ENCODE assay signal across 12 cellular contexts in genomic region chr21:38788275-38788911, GRCh38. TPM values are rescaled to one million over a fixed set of nuclear protein-coding genes. Genes with fewer than 3 reads are reported as not detected.
DNase-seq lines count a peak whose midpoint lies in the region; FAIRE-seq and TF ChIP-seq lines count a peak whose summit lies in the region.
"Had no signal": no experiment of that assay in that cellular context is flagged by ENCODE, and none has a peak within 500 bp of the region (broad histone marks: within the 10 kb centered on the region; RNA-seq: fewer than 3 reads in every experiment).

No MANE protein-coding gene starts in this region.

- peaks cover 2% of the 10 kb centered on the region for H3K9me3 Mint-ChIP-seq in astrocyte (ENCODE audit: unreplicated experiment)

- H3K27me3 Mint-ChIP-seq in astrocyte (ENCODE audit: low read depth, unreplicated experiment), result no peaks in the 10 kb centered on the region

- H4K20me1 ChIP-seq in astrocyte (ENCODE audit: insufficient read depth, low read length), result no peaks in the 10 kb centered on the region

- H3K27me3 ChIP-seq in astrocyte (ENCODE audit: insufficient read depth, low read length), result no peaks in the 10 kb centered on the region
- H3K27me3 ChIP-seq in transverse colon, result no peaks in the 10 kb centered on the region
- no peaks in the 10 kb centered on the region for H3K27me3 ChIP-seq in sigmoid colon
- H3K27me3 ChIP-seq: neutrophil had no signal

- peaks cover 16% of the 10 kb centered on the region for H3K4me1 Mint-ChIP-seq in astrocyte (ENCODE audit: low read depth, unreplicated experiment)

- no peak for TF ChIP-seq CTCF in HEK293 (tag by site-specific recombination; IDR thresholded peaks at IDR 0.05)
- TF ChIP-seq CTCF in astrocyte (IDR thresholded peaks at IDR 0.05; ENCODE audit: insufficient read depth, low read depth, low read length), result no peak
- no peak for TF ChIP-seq CTCF in fibroblast of the aortic adventitia (IDR thresholded peaks at IDR 0.05; ENCODE audit: insufficient read depth, low read length)
- TF ChIP-seq CTCF in transverse colon (IDR thresholded peaks at IDR 0.05), result no peak
- no peak for TF ChIP-seq CTCF in sigmoid colon (IDR thresholded peaks at IDR 0.05)

- POLR2A ChIA-PET in HEK293 (lab: Yijun Ruan, JAX), result interaction anchor here (0.8 to 1.4 kb wide), 6 partner anchors 10 to 525 kb away, joined by 3 to 10 read pairs (median 4); partner anchors contain the start of genes BRWD1 and ETS2

- H3K36me3 ChIP-seq in HEK293 (ENCODE audit: control insufficient read depth in 2 of 2, insufficient read depth in 1 of 2, low read length in 2 of 2) (no peaks in the 10 kb centered on the region), astrocyte (ENCODE audit: insufficient read depth, low read length) (no peaks in the 10 kb centered on the region), transverse colon (no peaks in the 10 kb centered on the region), sigmoid colon (no peaks in the 10 kb centered on the region)
- H3K36me3 ChIP-seq: neutrophil had no signal

- H3K9me3 ChIP-seq in HEK293 (ENCODE audit: control insufficient read depth, insufficient read depth, low read depth, low read length) (no peaks in the 10 kb centered on the region), astrocyte (ENCODE audit: insufficient read depth, low read depth, low read length) (no peaks in the 10 kb centered on the region), transverse colon (no peaks in the 10 kb centered on the region), sigmoid colon (peaks cover 0 to 4% (median 0%) of the 10 kb centered on the region in 4 donors)
- H3K9me3 ChIP-seq: neutrophil had no signal

- peak overlapping the region; percentile 43 for H3K4me3 Mint-ChIP-seq in astrocyte (ENCODE audit: unreplicated experiment)

- no peak overlapping the region for H3K9ac ChIP-seq in astrocyte (ENCODE audit: low read length)

- 46 to 55% methylated on average over 2 to 4 of the region's 4 CpGs for WGBS in transverse colon (ENCODE audit: low coverage in 1 of 2), 2 donors
- 37 to 71% methylated on average over 4 of the region's 4 CpGs for WGBS in sigmoid colon, 2 donors

- H3K27ac Mint-ChIP-seq in astrocyte (ENCODE audit: unreplicated experiment), result peak overlapping the region; percentile 83

- in situ Hi-C loops in transverse colon (cut with MboI; ENCODE audit: low pct_ligation_motif_present in 1 of 4, low pct_unique_long_range_greater_than_20kb in 1 of 4, low sequenced_read_pairs in 3 of 4), result no loop called here

- H3K79me2 ChIP-seq in astrocyte (ENCODE audit: insufficient read depth, low read length), result no peaks in the 10 kb centered on the region

- FAIRE-seq in astrocyte (lab: Jason Lieb, UNC), result no peak

- CTCF ChIA-PET in HEK293 (lab: Yijun Ruan, JAX), result interaction anchor here (1.1 kb wide), 2 partner anchors 13 to 43 kb away, joined by 3 read pairs; no protein-coding TSS in a partner anchor

- H3K4me2 ChIP-seq in astrocyte (ENCODE audit: low read length), result peak overlapping the region; percentile 79

- intact Hi-C loops in transverse colon (cut with DNase I; ENCODE audit: low total_unique reads) (no loop called here), sigmoid colon (cut with DNase I) (no loop called here)

- H3K36me3 Mint-ChIP-seq in astrocyte (ENCODE audit: low read depth, unreplicated experiment), result no peaks in the 10 kb centered on the region

- no peak for TF ChIP-seq EP300 in transverse colon (IDR thresholded peaks at IDR 0.05; ENCODE audit: low read depth)
- TF ChIP-seq EP300 in sigmoid colon (IDR thresholded peaks at IDR 0.05), result no peak

- DNase-seq in astrocyte (ENCODE audit: low read depth) (no peak), fibroblast of the aortic adventitia (ENCODE audit: low read depth) (peak; percentile 70), transverse colon (no peak), DMS153 (lab: John Stamatoyannopoulos, UW) (no peak), sigmoid colon (no peak), DMS 273 treated with DMSO at 0.1 percent for 48 hours (lab: John Stamatoyannopoulos, UW) (no peak)
- DNase-seq: C1 segment of cervical spinal cord; NCI-H187; right cardiac atrium; stimulated activated CD4-positive, alpha-beta T cell treated with anti-CD3 and anti-CD28 coated beads, Interleukin-2, amount 100 ng/mL, for 24 hours had no signal

- H3K4me1 ChIP-seq in HEK293 (ENCODE audit: control insufficient read depth, insufficient read depth, low read length), result peaks cover 11% of the 10 kb centered on the region
- H3K4me1 ChIP-seq in astrocyte (ENCODE audit: insufficient read depth, low read length), result peaks cover 11% of the 10 kb centered on the region
- H3K4me1 ChIP-seq in transverse colon, result peaks cover 7 to 52% (median 37%) of the 10 kb centered on the region in 4 donors
- no peaks in the 10 kb centered on the region for H3K4me1 ChIP-seq in sigmoid colon

- no peak overlapping the region for H2AFZ ChIP-seq in astrocyte (ENCODE audit: low read depth, low read length)

- no peak overlapping the region for H3K4me3 ChIP-seq in HEK293 (ENCODE audit: low read depth, low read length)
- no peak overlapping the region for H3K4me3 ChIP-seq in astrocyte (ENCODE audit: insufficient read depth, low read depth, low read length)
- no peak overlapping the region for H3K4me3 ChIP-seq in fibroblast of the aortic adventitia (ENCODE audit: low read depth, low read length)
- no peak overlapping the region for H3K4me3 ChIP-seq in transverse colon
- H3K4me3 ChIP-seq in sigmoid colon, result no peak overlapping the region

- 0 out of 2 replicates have a peak overlapping the region, but pooled peaks have one; percentile 48 for H3K27ac ChIP-seq in HEK293 (ENCODE audit: extremely low read depth, low read depth, low read length)
- no peak overlapping the region for H3K27ac ChIP-seq in astrocyte (ENCODE audit: low read depth, low read length)
- peak overlapping the region; percentile 63 to 87 (median 84) for H3K27ac ChIP-seq in transverse colon
- H3K27ac ChIP-seq in sigmoid colon, result no peak overlapping the region
- H3K27ac ChIP-seq: neutrophil had no signal

- TF ChIP-seq POLR2A in transverse colon (IDR thresholded peaks at IDR 0.05) (no peak), sigmoid colon (IDR thresholded peaks at IDR 0.05) (no peak)

TF ChIP-seq in HEK293, 187 proteins besides CTCF, POLR2A, EP300 and RAD21:
- no peak for TF ChIP-seq ZNF354C (tag by site-specific recombination; IDR thresholded peaks at IDR 0.05; ENCODE audit: borderline replicate concordance, low read depth)

RNA-seq across cellular contexts. Expression of gene ETS2, which starts 17.3 kb away (rescaled TPM):
- 37.0 and 40.3 TPM in 2 replicates for total RNA-seq in astrocyte
- 7.5 and 62.6 TPM in 2 replicates for total RNA-seq in fibroblast of the aortic adventitia (ENCODE audit: low replicate concordance)
- 100 to 1,000 TPM in 3 of 4 donors, 10 to 100 TPM in 1; 55.1 to 174 (median 127) TPM for total RNA-seq in transverse colon
- total RNA-seq in sigmoid colon, result 100 to 1,000 TPM in 1 of 4 donors, 10 to 100 TPM in 3; 32.1 to 112 (median 41.7) TPM
- 100 to 1,000 TPM in 1 of 3 donors, 10 to 100 TPM in 2; 47.4 to 133 (median 83.3) TPM for polyA plus RNA-seq in sigmoid colon

Comparison
In these comparisons a context has a peak if more than half of its experiments do, and no peak if none do; other contexts are left out.
1. H3K27ac ChIP-seq: peak in HEK293 (single experiment) and transverse colon (4 of 4); none in astrocyte (single experiment) and sigmoid colon (0 of 4).